34 cellular contexts compared by ENCODE assay signal in the genomic region with DNA sequence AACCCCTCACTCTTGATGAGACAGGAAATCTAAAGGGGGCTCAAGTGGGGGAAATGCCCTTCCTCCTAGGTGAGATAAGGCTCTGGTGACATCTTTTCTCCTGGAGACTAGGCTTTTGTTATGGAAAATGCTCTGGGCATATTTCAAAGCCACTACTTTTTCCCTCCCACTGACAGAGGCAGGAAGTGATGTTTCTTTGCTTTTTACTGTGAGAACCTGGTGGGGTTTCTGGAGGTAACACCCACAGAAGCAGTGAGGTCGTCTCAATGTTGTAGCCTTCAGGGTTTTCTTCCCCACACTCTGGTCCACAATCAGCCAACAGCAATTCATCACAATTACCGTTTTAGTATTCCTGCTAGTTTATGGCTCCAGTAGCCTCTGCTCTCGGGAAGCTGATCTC. TPM values are rescaled to one million over a fixed set of nuclear protein-coding genes. Genes with fewer than 3 reads are reported as not detected.
DNase-seq lines count a peak whose midpoint lies in the region; ATAC-seq, FAIRE-seq and TF ChIP-seq lines count a peak whose summit lies in the region.
"Had no signal": no experiment of that assay in that cellular context is flagged by ENCODE, and none has a peak within 500 bp of the region (broad histone marks: within the 10 kb centered on the region; RNA-seq: fewer than 3 reads in every experiment).

No MANE protein-coding gene starts in this region.

- CTCF ChIA-PET in H1 (lab: Charles Lee; ENCODE audit: partially characterized antibody): interaction anchor here (1.6 kb wide), 1 partner anchor 56 kb away, joined by 3 read pairs; no protein-coding TSS in a partner anchor

- H3K79me2 ChIP-seq in DND-41 (ENCODE audit: insufficient read depth, low read length): no peaks in the 10 kb centered on the region
- no peaks in the 10 kb centered on the region for H3K79me2 ChIP-seq in H1 (ENCODE audit: control insufficient read depth in 1 of 2, insufficient read depth in 2 of 2, low read length in 2 of 2)
- no peaks in the 10 kb centered on the region for H3K79me2 ChIP-seq in mesendoderm (ENCODE audit: control insufficient read depth, insufficient read depth, low read length)
- H3K79me2 ChIP-seq: hepatocyte had no signal

- no peaks in the 10 kb centered on the region for H4K20me1 ChIP-seq in DND-41 (ENCODE audit: insufficient read depth, low read length)
- no peaks in the 10 kb centered on the region for H4K20me1 ChIP-seq in H1 (replicated peaks in 1 of 2; ENCODE audit: control insufficient read depth in 1 of 2, insufficient read depth in 2 of 2, low read length in 2 of 2)
- H4K20me1 ChIP-seq: BLaER1 treated with 17β-estradiol and CSF1 and Interleukin-3, amounts not matched to agents 10 nM and 100 nM had no signal

- no peak overlapping the region for H3K14ac ChIP-seq in H1 (ENCODE audit: insufficient read length)

- H4K91ac ChIP-seq in H1 (replicated peaks; ENCODE audit: insufficient read length, low read length): peak overlapping the region; percentile 8

- TF ChIP-seq RAD21 in H1 (IDR thresholded peaks at IDR 0.05 in 1 of 2, conservative IDR thresholded peaks at IDR 0.05 in 1 of 2; ENCODE audit: low read depth in 2 of 2, low read length in 2 of 2): no peak

- no peak overlapping the region for H4K5ac ChIP-seq in H1 (ENCODE audit: insufficient read length, low read depth, low read length)
- peak overlapping the region; percentile 68 for H4K5ac ChIP-seq in mesendoderm (ENCODE audit: low read length)

- TF ChIP-seq POLR2A in H1 (IDR thresholded peaks at IDR 0.05; ENCODE audit: control extremely low read depth in 1 of 2, low read depth in 2 of 2, low read length in 2 of 2): no peak
- TF ChIP-seq POLR2A in suprapubic skin (IDR thresholded peaks at IDR 0.05): no peak

- no peak overlapping the region for H3K4ac ChIP-seq in H1 (replicated peaks; ENCODE audit: insufficient read length, low read depth, low read length)
- no peak overlapping the region for H3K4ac ChIP-seq in mesendoderm (ENCODE audit: low read depth, low read length)

- no peaks in the 10 kb centered on the region for H3K27me3 ChIP-seq in DND-41 (ENCODE audit: insufficient read depth, low read length, poor library complexity)
- no peaks in the 10 kb centered on the region for H3K27me3 ChIP-seq in HUES6 (ENCODE audit: control insufficient read depth, insufficient read depth, low read length)
- H3K27me3 ChIP-seq in H1 (replicated peaks in 1 of 4; ENCODE audit: control insufficient read depth in 3 of 4, extremely low read depth in 1 of 4, insufficient read depth in 3 of 4, low read length in 3 of 4): no peaks in the 10 kb centered on the region
- H3K27me3 ChIP-seq in mesendoderm (ENCODE audit: insufficient read depth, low read length, poor library complexity): no peaks in the 10 kb centered on the region
- H3K27me3 ChIP-seq in suprapubic skin: no peaks in the 10 kb centered on the region
- H3K27me3 ChIP-seq: BLaER1 treated with 17β-estradiol and CSF1 and Interleukin-3, amounts not matched to agents 10 nM and 100 nM; brain microvascular endothelial cell; esophagus squamous epithelium; hepatocyte; MG63; testis had no signal

- H3K79me1 ChIP-seq in H1 (ENCODE audit: low read depth, low read length) (no peaks in the 10 kb centered on the region), mesendoderm (ENCODE audit: low read length) (no peaks in the 10 kb centered on the region)

- POLR2A ChIA-PET in H1 (lab: Charles Lee; ENCODE audit: partially characterized antibody): no interaction called here

- TF ChIP-seq CTCF in DND-41 (IDR thresholded peaks at IDR 0.05; ENCODE audit: borderline replicate concordance, extremely low read depth, low read length, poor library complexity, severe bottlenecking): no peak
- TF ChIP-seq CTCF in H1 (IDR thresholded peaks at IDR 0.05; ENCODE audit: control extremely low read depth in 1 of 3, insufficient read depth in 1 of 3, low read depth in 1 of 3, low read length in 3 of 3): no peak
- TF ChIP-seq CTCF in suprapubic skin (IDR thresholded peaks at IDR 0.05): no peak

- peak overlapping the region; percentile 88; the same call in 1 of the 2 replicates for H2BK5ac ChIP-seq in H1 (ENCODE audit: low read depth, low read length)
- H2BK5ac ChIP-seq in mesendoderm (ENCODE audit: low read length): peak overlapping the region; percentile 89

- H4K8ac ChIP-seq in H1 (ENCODE audit: extremely low read depth, insufficient read depth, low read length): no peak overlapping the region
- H4K8ac ChIP-seq in mesendoderm (ENCODE audit: low read depth, low read length): no peak overlapping the region

- WGBS in H1 (ENCODE audit: extremely low coverage in 1 of 2, insufficient coverage in 1 of 2, insufficient read length in 1 of 2, insufficient replicate concordance in 2 of 2, low coverage in 1 of 2, low lambda C conversion rate in 2 of 2, missing lambda C conversion rate in 1 of 2), 2 experiments: 34% methylated on average over 3 of the region's 3 CpGs; no CpG with 5 or more reads in 1 of the 2 experiments
- WGBS in mesendoderm (ENCODE audit: extremely low coverage, insufficient coverage, low lambda C conversion rate): no CpG with 5 or more reads among the region's 3 CpGs
- 38% methylated on average over 3 of the region's 3 CpGs for WGBS in suprapubic skin

- peak overlapping the region; percentile 22; the same call in 1 of the 2 replicates for H2AFZ ChIP-seq in DND-41 (ENCODE audit: low read depth, low read length)
- 0 out of 2 replicates have a peak overlapping the region, but pooled peaks have one; percentile 28 for H2AFZ ChIP-seq in H1 (ENCODE audit: low read length)
- H2AFZ ChIP-seq: hepatocyte had no signal

- DNase-seq in DND-41 (no peak), H1 (ENCODE audit: low read depth in 1 of 2, low spot score in 2 of 2) (no peak), mesendoderm (peak; percentile 82), suprapubic skin (ENCODE audit: low spot score in 2 of 2) (no peak), ecto neural progenitor cell (ENCODE audit: low spot score) (no peak)
- DNase-seq in effector CD4-positive, alpha-beta T cell: no peak
- no peak for DNase-seq in activated naive CD4-positive, alpha-beta T cell treated with anti-CD3 and anti-CD28 coated beads, Interleukin-2, amount 50 U/mL, for 16 hours
- DNase-seq: activated CD4-positive, alpha-beta T cell treated with anti-CD3 and anti-CD28 coated beads for 1 hour; activated CD8-positive, alpha-beta T cell treated with anti-CD3 and anti-CD28 coated beads, Interleukin-2, amount 10 ng/mL, durations not matched to agents 7 days and 5 days; activated effector memory CD4-positive, alpha-beta T cell treated with anti-CD3 and anti-CD28 coated beads, Interleukin-2, amount 50 U/mL, for 16 hours; activated T-cell treated with anti-CD3 and anti-CD28 coated beads for 4 hours; brain microvascular endothelial cell; Caco-2; effector memory CD8-positive, alpha-beta T cell; esophagus squamous epithelium; kidney glomerular epithelial cell; naive thymus-derived CD8-positive, alpha-beta T cell; NCI-H2081 treated with DMSO at 0.1 percent for 48 hours; pancreas; SHP77 treated with DMSO at 0.1 percent for 48 hours; stimulated activated CD4-positive, alpha-beta T cell treated with anti-CD3 and anti-CD28 coated beads, Interleukin-4, amount 100 ng/mL, for 1 hour; stimulated activated naive B cell treated with anti-CD40 and anti-IgM and Interleukin-4, amounts not matched to agents 10 μg/mL and 1 μg/mL and 100 μg/mL, for 72 hours; T-cell; testis had no signal

- H2BK15ac ChIP-seq in H1 (ENCODE audit: low read length): no peak overlapping the region
- H2BK15ac ChIP-seq in mesendoderm (replicated peaks; ENCODE audit: low read depth): peak overlapping the region; percentile 41

- FAIRE-seq in H1 (lab: Jason Lieb, UNC): peak; percentile 96
- FAIRE-seq: frontal cortex, pancreas, TTC549 had no signal

- H3K36me3 ChIP-seq in DND-41 (ENCODE audit: insufficient read depth, low read length) (no peaks in the 10 kb centered on the region), HUES6 (ENCODE audit: control insufficient read depth, insufficient read depth, low read length) (no peaks in the 10 kb centered on the region), H1 (ENCODE audit: control insufficient read depth in 2 of 4, insufficient read depth in 4 of 4, low read length in 3 of 4) (no peaks in the 10 kb centered on the region), mesendoderm (ENCODE audit: control insufficient read depth, insufficient read depth, low read length) (no peaks in the 10 kb centered on the region), suprapubic skin (no peaks in the 10 kb centered on the region)
- H3K36me3 ChIP-seq: BLaER1 treated with 17β-estradiol and CSF1 and Interleukin-3, amounts not matched to agents 10 nM and 100 nM; brain microvascular endothelial cell; esophagus squamous epithelium; MG63; pancreas had no signal

- H3K9ac ChIP-seq in DND-41 (ENCODE audit: low read depth, low read length) (no peak overlapping the region), HUES6 (ENCODE audit: low read length) (peak overlapping the region; percentile 21), H1 (replicated peaks in 1 of 4; ENCODE audit: extremely low read depth in 1 of 4, low read depth in 3 of 4, low read length in 3 of 4) (no peak overlapping the region), mesendoderm (ENCODE audit: low read length) (no peak overlapping the region)
- H3K9ac ChIP-seq: BLaER1 treated with 17β-estradiol and CSF1 and Interleukin-3, amounts not matched to agents 10 nM and 100 nM had no signal

- H3K4me2 ChIP-seq in DND-41 (ENCODE audit: insufficient read depth, low read length): no peak overlapping the region
- peak overlapping the region; percentile 50 to 83 for H3K4me2 ChIP-seq in H1 (ENCODE audit: insufficient read depth in 1 of 2, low read depth in 2 of 2, low read length in 2 of 2)
- no peak overlapping the region for H3K4me2 ChIP-seq in mesendoderm (ENCODE audit: low read length)
- H3K4me2 ChIP-seq: BLaER1 treated with 17β-estradiol and CSF1 and Interleukin-3, amounts not matched to agents 10 nM and 100 nM; hepatocyte had no signal

- 0 out of 2 replicates have a peak overlapping the region, but pooled peaks have one; percentile 51 for H2BK20ac ChIP-seq in H1 (ENCODE audit: low read length)

- no peak overlapping the region for H3K56ac ChIP-seq in H1 (replicated peaks; ENCODE audit: insufficient read length, low read depth, low read length)
- H3K56ac ChIP-seq in mesendoderm (ENCODE audit: low read length): peak overlapping the region; percentile 50

- H2BK12ac ChIP-seq in H1 (ENCODE audit: low read depth, low read length): peak overlapping the region; percentile 94

- H3K9me3 ChIP-seq in DND-41 (ENCODE audit: insufficient read depth, low read length, severe bottlenecking) (no peaks in the 10 kb centered on the region), HUES6 (ENCODE audit: control insufficient read depth, insufficient read depth, low read depth, low read length) (no peaks in the 10 kb centered on the region), H1 (ENCODE audit: insufficient read depth in 2 of 2, low read depth in 1 of 2, low read length in 1 of 2) (no peaks in the 10 kb centered on the region), suprapubic skin (no peaks in the 10 kb centered on the region)
- H3K9me3 ChIP-seq: Caco-2, esophagus squamous epithelium, MG63, pancreas, testis had no signal

- H2AK5ac ChIP-seq in H1 (ENCODE audit: low read depth, low read length) (no peak overlapping the region), mesendoderm (ENCODE audit: low read length) (no peak overlapping the region)

- H3K23me2 ChIP-seq in H1 (ENCODE audit: low read depth, low read length): no peaks in the 10 kb centered on the region

- H3K4me3 ChIP-seq in DND-41 (ENCODE audit: low read depth in 1 of 2, low read length in 2 of 2) (no peak overlapping the region), HUES6 (ENCODE audit: low read depth, low read length) (no peak overlapping the region; the same call in 1 of the 2 replicates), H1 (ENCODE audit: extremely low read depth in 1 of 4, insufficient read depth in 2 of 4, low read depth in 3 of 4, low read length in 4 of 4) (peak overlapping the region in 1 of 4 experiments; percentile 30; a peak in 1 of 8 replicates), mesendoderm (ENCODE audit: low read length) (no peak overlapping the region), suprapubic skin (no peak overlapping the region)
- H3K4me3 ChIP-seq: BLaER1 treated with 17β-estradiol and CSF1 and Interleukin-3, amounts not matched to agents 10 nM and 100 nM; esophagus squamous epithelium; hepatocyte; MG63; pancreas; testis had no signal

- ATAC-seq in DND-41 (ENCODE audit: insufficient read depth, low read depth): no peak
- ATAC-seq: activated CD8-positive, alpha-beta T cell treated with anti-CD3 and anti-CD28 coated beads, Interleukin-2, amount 10 ng/mL, durations not matched to agents 7 days and 5 days; effector memory CD8-positive, alpha-beta T cell; naive thymus-derived CD8-positive, alpha-beta T cell; Panc1; pancreas; right cardiac atrium; stimulated activated naive B cell treated with anti-CD40 and anti-IgM and Interleukin-4, amounts not matched to agents 10 μg/mL and 1 μg/mL and 100 μg/mL, for 72 hours; T-cell had no signal

- no peak for TF ChIP-seq EP300 in H1 (IDR thresholded peaks at IDR 0.05; ENCODE audit: borderline replicate concordance in 1 of 2, low read depth in 2 of 2, low read length in 2 of 2)
- TF ChIP-seq EP300 in suprapubic skin (IDR thresholded peaks at IDR 0.05): no peak

- H3K4me1 ChIP-seq in DND-41 (ENCODE audit: insufficient read depth, low read length) (peaks cover 3% of the 10 kb centered on the region; the same call in 1 of the 2 replicates), HUES6 (ENCODE audit: control insufficient read depth, insufficient read depth, low read length) (peaks cover 23% of the 10 kb centered on the region), H1 (replicated peaks in 1 of 4; ENCODE audit: control insufficient read depth in 3 of 4, insufficient read depth in 4 of 4, low read length in 3 of 4) (peaks cover 0 to 9% (median 3%) of the 10 kb centered on the region in 4 experiments; a peak in 3 of 7 replicates), mesendoderm (ENCODE audit: control insufficient read depth, low read depth, low read length) (peaks cover 10% of the 10 kb centered on the region), suprapubic skin (no peaks in the 10 kb centered on the region)
- H3K4me1 ChIP-seq: BLaER1 treated with 17β-estradiol and CSF1 and Interleukin-3, amounts not matched to agents 10 nM and 100 nM; Caco-2; esophagus squamous epithelium; pancreas; testis had no signal

- H3K27ac ChIP-seq in DND-41 (ENCODE audit: low read length) (no peak overlapping the region), HUES6 (ENCODE audit: low read depth, low read length) (peak overlapping the region; percentile 81; the same call in 1 of the 2 replicates), H1 (ENCODE audit: low read depth, low read length) (0 out of 2 replicates have a peak overlapping the region, but pooled peaks have one; percentile 6), mesendoderm (ENCODE audit: low read depth, low read length) (peak overlapping the region; percentile 75), suprapubic skin (no peak overlapping the region)
- H3K27ac ChIP-seq: BLaER1 treated with 17β-estradiol and CSF1 and Interleukin-3, amounts not matched to agents 10 nM and 100 nM; brain microvascular endothelial cell; esophagus squamous epithelium; hepatocyte; pancreas; testis had no signal

- H3K18ac ChIP-seq in H1 (ENCODE audit: extremely low read depth, low read length): no peak overlapping the region; the same call in 1 of the 2 replicates
- peak overlapping the region; percentile 60 for H3K18ac ChIP-seq in mesendoderm (ENCODE audit: low read length)

- H2BK120ac ChIP-seq in H1 (replicated peaks; ENCODE audit: low read depth, low read length) (peak overlapping the region; percentile 55), mesendoderm (ENCODE audit: low read depth, low read length) (peak overlapping the region; percentile 64)

- H3K23ac ChIP-seq in H1 (ENCODE audit: insufficient read length) (no peak overlapping the region), mesendoderm (ENCODE audit: low read length) (no peak overlapping the region)

RNA-seq across cellular contexts. Expression of gene FAM240B, which starts 41.4 kb away (rescaled TPM):
- total RNA-seq in H1 (2021; fragmentation: NEBNext Ultra II Directional; extraction: Animal tissue kit (Norgen Biotek cat#: 25700)): not detected in 2 replicates
- not detected in 2 replicates for polyA plus RNA-seq in H1 (2011; rRNA removed)
- polyA plus RNA-seq in H1 (2011; cell fraction: cytosol; rRNA removed): not detected
- polyA plus RNA-seq in H1 (2011; cell fraction: nucleus; rRNA removed): not detected
- polyA plus RNA-seq in H1 (2012, experiment 1 of 2): not detected in 4 replicates
- polyA plus RNA-seq in H1 (2012, experiment 2 of 2): not detected
- not detected for polyA plus RNA-seq in H1 (2013, experiment 1 of 2)
- not detected for polyA plus RNA-seq in H1 (2013, experiment 2 of 2)
- not detected in 2 replicates for polyA minus RNA-seq in H1 (2011; rRNA and poly(A)+ RNA removed)
- polyA minus RNA-seq in H1 (2011; cell fraction: cytosol; rRNA and poly(A)+ RNA removed): not detected
- polyA minus RNA-seq in H1 (2011; cell fraction: nucleus; rRNA and poly(A)+ RNA removed): not detected
- polyA plus RNA-seq in mesendoderm (2013, experiment 1 of 2): not detected
- polyA plus RNA-seq in mesendoderm (2013, experiment 2 of 2): not detected
- not detected for total RNA-seq in suprapubic skin
- total RNA-seq: activated CD8-positive, alpha-beta T cell treated with anti-CD3 and anti-CD28 coated beads, Interleukin-2, amount 10 ng/mL, durations not matched to agents 7 days and 5 days; Caco-2; chondrocyte; esophagus squamous epithelium; frontal cortex; hepatocyte; mesenteric fat pad; naive thymus-derived CD8-positive, alpha-beta T cell; pancreas; right cardiac atrium; T-cell had no signal
- polyA plus RNA-seq: hepatocyte; naive thymus-derived CD8-positive, alpha-beta T cell; pancreas; right cardiac atrium had no signal

Comparison
In these comparisons a context has a peak if more than half of its experiments do, and no peak if none do; other contexts are left out.
1. H3K27ac ChIP-seq: peak in HUES6 (single experiment), H1 (single experiment) and mesendoderm (single experiment); none in DND-41 (single experiment) and suprapubic skin (single experiment).
2. H3K4me2 ChIP-seq: peak in H1 (2 of 2); none in DND-41 (single experiment) and mesendoderm (single experiment).